Comparison of ENCODE assay signal across 15 cellular contexts in the genomic region with DNA sequence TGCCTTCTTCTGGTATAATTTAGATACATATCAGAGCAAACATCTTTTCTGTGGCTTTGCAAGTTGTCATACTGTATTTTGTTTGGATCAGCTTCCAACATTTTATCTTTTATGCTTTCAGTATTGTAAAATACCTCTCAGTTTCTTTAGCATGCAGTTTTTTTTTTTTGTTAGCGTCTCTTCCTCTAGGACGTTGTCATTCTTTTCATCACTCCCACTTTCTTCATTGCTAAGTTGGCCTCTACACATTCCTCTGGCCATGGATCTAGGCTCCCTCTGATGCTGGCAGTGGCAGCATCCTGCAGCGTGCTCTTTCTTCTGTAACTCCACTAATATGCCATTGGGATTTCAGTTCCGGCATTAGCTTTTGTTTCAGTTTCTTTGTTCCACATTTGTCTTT.
"Had no signal": no experiment of that assay in that cellular context is flagged by ENCODE, and none has a peak within 500 bp of the region (broad histone marks: within the 10 kb centered on the region; RNA-seq: fewer than 3 reads in every experiment).

No MANE protein-coding gene starts in this region.

- ATAC-seq: activated CD4-positive, CD25-positive, alpha-beta regulatory T cell treated with anti-CD3 and anti-CD28 coated beads, Interleukin-2, amount 50 U/mL, for 24 hours; heart right ventricle; stimulated activated naive CD8-positive, alpha-beta T cell treated with anti-CD3 and anti-CD28 coated beads, Interleukin-15, Interleukin-2, amounts not matched to agents 100 U/mL and 50 U/mL, for 24 hours had no signal

- H3K4me3 ChIP-seq: adrenal gland, coronary artery, heart right ventricle, left lung, prostate gland, right atrium auricular region, transverse colon, vagina had no signal

- H3K36me3 ChIP-seq: prostate gland had no signal

- DNase-seq: activated CD4-positive, alpha-beta T cell treated with anti-CD3 and anti-CD28 coated beads, Interleukin-2, amount 50 U/mL, for 1 hour; adrenal gland; heart right ventricle; left lung; mammary epithelial cell; stimulated activated CD4-positive, alpha-beta T cell treated with anti-CD3 and anti-CD28 coated beads, Interleukin-12 subunit alpha, Interleukin-12 subunit beta, amount 100 ng/mL, for 4 hours; stimulated activated CD4-positive, alpha-beta T cell treated with anti-CD3 and anti-CD28 coated beads, Interleukin-2, amount 100 ng/mL, for 24 hours; stimulated activated naive CD8-positive, alpha-beta T cell treated with anti-CD3 and anti-CD28 coated beads, Interleukin-15, Interleukin-2, amounts not matched to agents 100 U/mL and 50 U/mL, for 24 hours; T1000; transverse colon had no signal

- H3K27ac ChIP-seq: adrenal gland, coronary artery, heart right ventricle, left lung, prostate gland, right atrium auricular region, transverse colon, vagina had no signal

- H3K9me3 ChIP-seq: adrenal gland, heart right ventricle, left lung, prostate gland, right atrium auricular region, transverse colon, vagina had no signal
